8 cellular contexts compared by ENCODE assay signal in genomic region chr17:57085448-57086068, GRCh38. TPM values are rescaled to one million over a fixed set of nuclear protein-coding genes. Genes with fewer than 3 reads are reported as not detected.
DNase-seq lines count a peak whose midpoint lies in the region; ATAC-seq, FAIRE-seq and TF ChIP-seq lines count a peak whose summit lies in the region.

No MANE protein-coding gene starts in this region.

- H3K27me3 ChIP-seq in endothelial cell of umbilical vein (ENCODE audit: control insufficient read depth in 2 of 2, insufficient read depth in 2 of 2, low read length in 2 of 2) (no peaks in the 10 kb centered on the region), mucosa of rectum (ENCODE audit: control insufficient read depth in 2 of 2, insufficient read depth in 2 of 2, low read length in 2 of 2) (no peaks in the 10 kb centered on the region)

- peak in 1 of 2 donors; percentile 23 for TF ChIP-seq CTCF in endothelial cell of umbilical vein (IDR thresholded peaks at IDR 0.05; ENCODE audit: extremely low read depth in 1 of 2, insufficient read depth in 1 of 2, low read depth in 1 of 2, low read length in 2 of 2)

- H3K9me1 ChIP-seq in endothelial cell of umbilical vein (replicated peaks; ENCODE audit: control insufficient read depth, extremely low read depth, insufficient read depth, low read length) = no peaks in the 10 kb centered on the region

- no peaks in the 10 kb centered on the region for H3K36me3 ChIP-seq in endothelial cell of umbilical vein (ENCODE audit: control insufficient read depth in 2 of 2, extremely low read depth in 1 of 2, insufficient read depth in 2 of 2, low read length in 2 of 2)
- H3K36me3 ChIP-seq in mucosa of rectum (ENCODE audit: control insufficient read depth in 2 of 2, insufficient read depth in 2 of 2, low read length in 2 of 2) = no peaks in the 10 kb centered on the region

- peaks cover 20% of the 10 kb centered on the region for H3K79me2 ChIP-seq in endothelial cell of umbilical vein (ENCODE audit: control insufficient read depth, insufficient read depth, low read length)

- peak overlapping the region; percentile 56 for H2AFZ ChIP-seq in endothelial cell of umbilical vein (ENCODE audit: low read depth, low read length)

- no peak for TF ChIP-seq POLR2A in endothelial cell of umbilical vein (IDR thresholded peaks at IDR 0.05; ENCODE audit: low read depth, low read length)

- H3K4me3 ChIP-seq in endothelial cell of umbilical vein (replicated peaks in 1 of 3; ENCODE audit: insufficient read depth in 1 of 3, low read depth in 1 of 3, low read length in 3 of 3) = peak overlapping the region; percentile 45 to 87 (median 53)
- H3K4me3 ChIP-seq in mucosa of rectum (ENCODE audit: low read length in 2 of 2) = peak overlapping the region; percentile 89 to 90

- H4K20me1 ChIP-seq in endothelial cell of umbilical vein (replicated peaks; ENCODE audit: control insufficient read depth, extremely low read depth, insufficient read depth, low read length) = no peaks in the 10 kb centered on the region

- H3K9me3 ChIP-seq in endothelial cell of umbilical vein (replicated peaks; ENCODE audit: control insufficient read depth, insufficient read depth, low read length) = no peaks in the 10 kb centered on the region
- H3K9me3 ChIP-seq in mucosa of rectum (ENCODE audit: control insufficient read depth in 2 of 2, low read length in 2 of 2) = no peaks in the 10 kb centered on the region

- FAIRE-seq in endothelial cell of umbilical vein (lab: Jason Lieb, UNC) = no peak

- H3K27ac ChIP-seq in endothelial cell of umbilical vein (ENCODE audit: insufficient read depth, low read depth, low read length) (no peak overlapping the region), mucosa of rectum (ENCODE audit: low read depth in 2 of 2, low read length in 2 of 2) (peak overlapping the region; percentile 98 to 99)

- dilution Hi-C loops in endothelial cell of umbilical vein (cut with MboI; ENCODE audit: extremely low pct_ligation_motif_present, low sequenced_read_pairs) = no loop called here

- ATAC-seq in GM18502 (IDR thresholded peaks at IDR 0.05; ENCODE audit: poor library complexity, unreplicated experiment) (peak; percentile 35), HG03025 (IDR thresholded peaks at IDR 0.05; ENCODE audit: low FRiP score, unreplicated experiment) (peak; percentile 20)

- H3K9ac ChIP-seq in endothelial cell of umbilical vein (replicated peaks; ENCODE audit: extremely low read depth, insufficient read depth, low read length) (peak overlapping the region; percentile 22), mucosa of rectum (ENCODE audit: low read depth in 1 of 2, low read length in 2 of 2) (peak overlapping the region; percentile 90 to 95)

- intact Hi-C loops in endothelial cell of umbilical vein (cut with micrococcal nuclease) = loop anchor here (1.0 to 10.0 kb wide), 5 partner anchors 29 to 1439 kb away; partner anchors contain the start of gene SCPEP1

- DNase-seq in AG08395 (ENCODE audit: low spot score) (peak; percentile 40), NCI-H510A (lab: John Stamatoyannopoulos, UW) (peak; percentile 46), endothelial cell of umbilical vein (ENCODE audit: low read depth, low spot score) (peak; percentile 54)
- DNase-seq in activated CD8-positive, alpha-beta memory T cell treated with anti-CD3 and anti-CD28 coated beads, Interleukin-2, amount 50 U/mL, for 24 hours (ENCODE audit: extremely low read depth) = peak; percentile 14
- DNase-seq in stimulated activated CD8-positive, alpha-beta memory T cell treated with anti-CD3 and anti-CD28 coated beads, Interleukin-7, amount 100 ng/mL, for 24 hours (ENCODE audit: low read depth) = peak; percentile 13

- POLR2A ChIA-PET in endothelial cell of umbilical vein (lab: Charles Lee) = no interaction called here

- no TSS peak for BruUV-seq in endothelial cell of umbilical vein (replicated peaks; lab: Mats Ljungman, UMichigan)

- H3K4me1 ChIP-seq in endothelial cell of umbilical vein (ENCODE audit: control insufficient read depth, extremely low read depth, insufficient read depth, low read length) (peaks cover 8% of the 10 kb centered on the region), mucosa of rectum (ENCODE audit: control insufficient read depth in 2 of 2, insufficient read depth in 2 of 2, low read length in 2 of 2) (peaks cover 27 to 40% of the 10 kb centered on the region in 2 donors)

- H3K4me2 ChIP-seq in endothelial cell of umbilical vein (ENCODE audit: insufficient read depth, low read length) = peak overlapping the region; percentile 56

- CTCF ChIA-PET in endothelial cell of umbilical vein (lab: Charles Lee) = interaction anchor here (0.5 to 1.5 kb wide), 5 partner anchors 10 to 490 kb away, joined by 3 to 5 read pairs (median 4); no protein-coding TSS in a partner anchor

TF ChIP-seq in endothelial cell of umbilical vein, 7 proteins besides CTCF, POLR2A, EP300 and RAD21:
- TF ChIP-seq GATA2 (IDR thresholded peaks at IDR 0.05; ENCODE audit: insufficient read depth, insufficient read length, low read depth, low read length) (no peak), JUN (IDR thresholded peaks at IDR 0.05; ENCODE audit: borderline replicate concordance, insufficient read depth, insufficient read length, low read depth) (no peak), POLR2AphosphoS5 (IDR thresholded peaks at IDR 0.05; ENCODE audit: insufficient read depth, low read depth, low read length) (no peak), FOS (IDR thresholded peaks at IDR 0.05; ENCODE audit: borderline replicate concordance, insufficient read depth, low read length) (no peak), MAX (IDR thresholded peaks at IDR 0.05; ENCODE audit: insufficient read depth, insufficient read length) (no peak), MYC (IDR thresholded peaks at IDR 0.05; ENCODE audit: low read depth, low read length) (no peak), EZH2 (IDR thresholded peaks at IDR 0.05; ENCODE audit: borderline replicate concordance, low read depth, low read length, severe bottlenecking) (no peak)

RNA-seq across cellular contexts. Expression of gene AKAP1, which starts 0.5 kb away (rescaled TPM):
- 20.9 and 23.9 TPM in 2 replicates for total RNA-seq in endothelial cell of umbilical vein
- 23.9 and 27.7 TPM in 2 replicates for polyA plus RNA-seq in endothelial cell of umbilical vein
- polyA plus RNA-seq in endothelial cell of umbilical vein (2011; cell fraction: cytosol; rRNA removed) = 26.7 and 30.1 TPM in 2 replicates
- polyA plus RNA-seq in endothelial cell of umbilical vein (2011; cell fraction: nucleus; rRNA removed) = 52.8 and 70.6 TPM in 2 replicates
- 19.5 and 19.9 TPM in 2 replicates for polyA plus RNA-seq in endothelial cell of umbilical vein (2012)
- 46.8 and 50.1 TPM in 2 replicates for polyA minus RNA-seq in endothelial cell of umbilical vein
- 29.9 TPM for polyA minus RNA-seq in endothelial cell of umbilical vein (2011; cell fraction: cytosol; rRNA and poly(A)+ RNA removed)
- polyA minus RNA-seq in endothelial cell of umbilical vein (2011; cell fraction: nucleus; rRNA and poly(A)+ RNA removed) = 12.1 and 24.6 TPM in 2 replicates
